In genomic region chr1:44895919-44896734, GRCh38 we compare ENCODE assay signal across 28 cellular contexts.
"Had no signal": no experiment of that assay in that cellular context is flagged by ENCODE, and none has a peak within 500 bp of the region (broad histone marks: within the 10 kb centered on the region; RNA-seq: fewer than 3 reads in every experiment).

No MANE protein-coding gene starts in this region.

- H3K9me3 ChIP-seq: left ventricle myocardium inferior, ovary, prostate gland, tibial artery, upper lobe of right lung had no signal

- ATAC-seq: activated naive CD4-positive, alpha-beta T cell treated with anti-CD3 and anti-CD28 coated beads, Interleukin-2, amount 50 U/mL, for 72 hours; activated T-cell treated with anti-CD3 and anti-CD28 coated beads, Interleukin-2, amount 50 U/mL, for 72 hours; effector memory CD8-positive, alpha-beta T cell; foreskin keratinocyte; mucosa of descending colon; sciatic nerve; stimulated activated memory B cell treated with anti-CD40 and anti-IgM and Interleukin-4, amounts not matched to agents 10 μg/mL and 1 μg/mL and 100 μg/mL, for 72 hours; stimulated activated naive CD8-positive, alpha-beta T cell treated with anti-CD3 and anti-CD28 coated beads, Interleukin-15, amount 100 ng/mL, for 72 hours; upper lobe of right lung had no signal

- H3K4me1 ChIP-seq: prostate gland, upper lobe of right lung had no signal

- H3K27ac ChIP-seq: brain microvascular endothelial cell, foreskin keratinocyte, heart right ventricle, left ventricle myocardium inferior, prostate gland, skin epidermis, tibial artery, upper lobe of right lung, VCaP had no signal

- H3K27me3 ChIP-seq: brain microvascular endothelial cell, foreskin keratinocyte, heart right ventricle, ovary, tibial artery, upper lobe of right lung had no signal

- H3K4me3 ChIP-seq: heart right ventricle, left ventricle myocardium inferior, mucosa of descending colon, ovary, prostate gland, skin epidermis, tibial artery, upper lobe of right lung had no signal

- DNase-seq: activated CD4-positive, alpha-beta T cell treated with anti-CD3 and anti-CD28 coated beads for 4 hours; activated CD4-positive, alpha-beta T cell treated with anti-CD3 and anti-CD28 coated beads, Interleukin-2, amount 50 U/mL, for 4 hours; activated naive CD4-positive, alpha-beta T cell; activated T-cell treated with anti-CD3 and anti-CD28 coated beads for 4 hours; activated T-cell treated with anti-CD3 and anti-CD28 coated beads, Interleukin-2, amount 50 U/mL, for 72 hours; anterior cingulate cortex; brain microvascular endothelial cell; cortex of kidney; effector memory CD8-positive, alpha-beta T cell; foreskin keratinocyte; heart right ventricle; left ventricle myocardium inferior; mucosa of descending colon; ovary; retina; stimulated activated CD4-positive, alpha-beta T cell treated with anti-CD3 and anti-CD28 coated beads, Interleukin-1b, Interleukin-23, amount 100 ng/mL, for 48 hours; stimulated activated CD4-positive, alpha-beta T cell treated with anti-CD3 and anti-CD28 coated beads, Interleukin-4, amount 100 ng/mL, for 4 hours; stimulated activated CD8-positive, alpha-beta memory T cell treated with anti-CD3 and anti-CD28 coated beads, Interleukin-4, amount 100 ng/mL, for 48 hours; stimulated activated naive CD8-positive, alpha-beta T cell treated with anti-CD3 and anti-CD28 coated beads, Interleukin-15, amount 100 ng/mL, for 72 hours; substantia nigra; tibial artery; upper lobe of right lung had no signal

- H3K36me3 ChIP-seq: brain microvascular endothelial cell, left ventricle myocardium inferior, ovary, prostate gland had no signal
